Comparison of ENCODE assay signal across 8 cellular contexts in genomic region chr7:27155816-27156507, GRCh38. TPM values are rescaled to one million over a fixed set of nuclear protein-coding genes. Genes with fewer than 3 reads are reported as not detected.
DNase-seq lines count a peak whose midpoint lies in the region; ATAC-seq, FAIRE-seq and TF ChIP-seq lines count a peak whose summit lies in the region.

No MANE protein-coding gene starts in this region.

- no peak for FAIRE-seq in endothelial cell of umbilical vein (lab: Jason Lieb, UNC)

- peaks cover 83% of the 10 kb centered on the region for H3K79me2 ChIP-seq in endothelial cell of umbilical vein (ENCODE audit: control insufficient read depth, insufficient read depth, low read length)

- dilution Hi-C loops in endothelial cell of umbilical vein (cut with MboI; ENCODE audit: extremely low pct_ligation_motif_present, low sequenced_read_pairs), result loop anchor here (25.0 kb wide), 1 partner anchor 969 kb away; no protein-coding TSS in a partner anchor

- no peaks in the 10 kb centered on the region for H3K9me1 ChIP-seq in endothelial cell of umbilical vein (replicated peaks; ENCODE audit: control insufficient read depth, extremely low read depth, insufficient read depth, low read length)

- H3K9me3 ChIP-seq in ES-I3 (ENCODE audit: control insufficient read depth, insufficient read depth, low read length) (peaks cover 3% of the 10 kb centered on the region; the same call in 1 of the 2 replicates), endothelial cell of umbilical vein (replicated peaks; ENCODE audit: control insufficient read depth, insufficient read depth, low read length) (no peaks in the 10 kb centered on the region)

- TF ChIP-seq CTCF in endothelial cell of umbilical vein (IDR thresholded peaks at IDR 0.05; ENCODE audit: extremely low read depth in 1 of 2, insufficient read depth in 1 of 2, low read depth in 1 of 2, low read length in 2 of 2), result no peak

- no peaks in the 10 kb centered on the region for H4K20me1 ChIP-seq in endothelial cell of umbilical vein (replicated peaks; ENCODE audit: control insufficient read depth, extremely low read depth, insufficient read depth, low read length)

- DNase-seq in NCI-H2171 treated with DMSO at 0.1 percent for 48 hours (lab: John Stamatoyannopoulos, UW) (peak; percentile 66), endothelial cell of umbilical vein (ENCODE audit: low read depth, low spot score) (peak; percentile 79), posterior vena cava (ENCODE audit: low spot score) (peak; percentile 83), nucleus accumbens (lab: John Stamatoyannopoulos, UW) (no peak), cerebellar cortex (ENCODE audit: low spot score) (no peak), NCI-H2107 (lab: John Stamatoyannopoulos, UW) (no peak)

- H3K4me2 ChIP-seq in endothelial cell of umbilical vein (ENCODE audit: insufficient read depth, low read length), result peak overlapping the region; percentile 92

- peak; percentile 8 for TF ChIP-seq POLR2A in endothelial cell of umbilical vein (IDR thresholded peaks at IDR 0.05; ENCODE audit: low read depth, low read length)

- peak overlapping the region; percentile 59 to 76 (median 60) for H3K4me3 ChIP-seq in endothelial cell of umbilical vein (replicated peaks in 1 of 3; ENCODE audit: insufficient read depth in 1 of 3, low read depth in 1 of 3, low read length in 3 of 3)

- H3K36me3 ChIP-seq in ES-I3 (ENCODE audit: insufficient read depth, low read length), result no peaks in the 10 kb centered on the region
- H3K36me3 ChIP-seq in endothelial cell of umbilical vein (ENCODE audit: control insufficient read depth in 2 of 2, extremely low read depth in 1 of 2, insufficient read depth in 2 of 2, low read length in 2 of 2), result no peaks in the 10 kb centered on the region

- H3K27ac ChIP-seq in endothelial cell of umbilical vein (ENCODE audit: insufficient read depth, low read depth, low read length), result peak overlapping the region; percentile 96

- CTCF ChIA-PET in endothelial cell of umbilical vein (lab: Charles Lee), result interaction anchor here (0.8 to 4.1 kb wide), 17 partner anchors 11 to 1294 kb away, joined by 3 to 48 read pairs (median 4); partner anchors contain the start of genes HOXA10, HOXA11 and HOXA5

- no peaks in the 10 kb centered on the region for H3K27me3 ChIP-seq in endothelial cell of umbilical vein (ENCODE audit: control insufficient read depth in 2 of 2, insufficient read depth in 2 of 2, low read length in 2 of 2)

- BruUV-seq in endothelial cell of umbilical vein (replicated peaks; lab: Mats Ljungman, UMichigan), result TSS peak; percentile 29

- no peaks in the 10 kb centered on the region for H3K4me1 ChIP-seq in ES-I3 (ENCODE audit: insufficient read depth, low read length)
- H3K4me1 ChIP-seq in endothelial cell of umbilical vein (ENCODE audit: control insufficient read depth, extremely low read depth, insufficient read depth, low read length), result peaks cover 69% of the 10 kb centered on the region

- H3K9ac ChIP-seq in ES-I3 (ENCODE audit: low read depth, low read length) (peak overlapping the region; percentile 43; the same call in 1 of the 2 replicates), endothelial cell of umbilical vein (replicated peaks; ENCODE audit: extremely low read depth, insufficient read depth, low read length) (peak overlapping the region; percentile 78)

- POLR2A ChIA-PET in endothelial cell of umbilical vein (lab: Charles Lee), result interaction anchor here (0.6 to 1.4 kb wide), 2 partner anchors 35 to 956 kb away, joined by 4 to 7 read pairs; no protein-coding TSS in a partner anchor

- ATAC-seq in HG03571 (IDR thresholded peaks at IDR 0.05; ENCODE audit: unreplicated experiment), result no peak

- intact Hi-C loops in endothelial cell of umbilical vein (cut with micrococcal nuclease) (loop anchor here (5.0 kb wide), 1 partner anchor 999 kb away; no protein-coding TSS in a partner anchor), posterior vena cava (cut with DNase I) (loop anchor here in 1 of 2 donors (10.0 kb wide), 1 partner anchor 961 kb away; no protein-coding TSS in a partner anchor)

- H2AFZ ChIP-seq in endothelial cell of umbilical vein (ENCODE audit: low read depth, low read length), result peak overlapping the region; percentile 58

TF ChIP-seq in endothelial cell of umbilical vein, 7 proteins besides CTCF, POLR2A, EP300 and RAD21:
- peak; percentile 16 for TF ChIP-seq POLR2AphosphoS5 (IDR thresholded peaks at IDR 0.05; ENCODE audit: insufficient read depth, low read depth, low read length)
- TF ChIP-seq, protein P1, sequence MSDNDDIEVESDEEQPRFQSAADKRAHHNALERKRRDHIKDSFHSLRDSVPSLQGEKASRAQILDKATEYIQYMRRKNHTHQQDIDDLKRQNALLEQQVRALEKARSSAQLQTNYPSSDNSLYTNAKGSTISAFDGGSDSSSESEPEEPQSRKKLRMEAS (IDR thresholded peaks at IDR 0.05; ENCODE audit: insufficient read depth, insufficient read length), result no peak
TF ChIP-seq in endothelial cell of umbilical vein: peak in this region for 1.

RNA-seq across cellular contexts. Expression of gene HOXA7, which starts 0.5 kb away (rescaled TPM):
- 15.6 and 18.5 TPM in 2 replicates for total RNA-seq in endothelial cell of umbilical vein
- polyA plus RNA-seq in endothelial cell of umbilical vein, result 16.9 and 18.1 TPM in 2 replicates
- polyA plus RNA-seq in endothelial cell of umbilical vein (2011; cell fraction: cytosol; rRNA removed), result 13.0 and 13.8 TPM in 2 replicates
- 5.6 and 8.3 TPM in 2 replicates for polyA plus RNA-seq in endothelial cell of umbilical vein (2011; cell fraction: nucleus; rRNA removed)
- 13.9 and 16.0 TPM in 2 replicates for polyA plus RNA-seq in endothelial cell of umbilical vein (2012)
- polyA minus RNA-seq in endothelial cell of umbilical vein, result 8.6 and 9.4 TPM in 2 replicates
- polyA minus RNA-seq in endothelial cell of umbilical vein (2011; cell fraction: cytosol; rRNA and poly(A)+ RNA removed), result 5.9 TPM
- polyA minus RNA-seq in endothelial cell of umbilical vein (2011; cell fraction: nucleus; rRNA and poly(A)+ RNA removed), result 3.8 and 4.1 TPM in 2 replicates
- total RNA-seq in posterior vena cava, result 1 to 10 TPM; 6.2 to 6.7 TPM

RNA-seq across cellular contexts. Expression of gene HOXA3, which starts 3.6 kb away (rescaled TPM):
- total RNA-seq in endothelial cell of umbilical vein (12.0 and 14.0 TPM in 2 replicates), posterior vena cava (1 to 10 TPM; 7.2 to 9.3 TPM)
- 4.2 and 4.7 TPM in 2 replicates for polyA plus RNA-seq in endothelial cell of umbilical vein
- polyA plus RNA-seq in endothelial cell of umbilical vein (2011; cell fraction: cytosol; rRNA removed), result 1.5 and 2.4 TPM in 2 replicates
- polyA plus RNA-seq in endothelial cell of umbilical vein (2011; cell fraction: nucleus; rRNA removed), result 14.0 and 14.1 TPM in 2 replicates
- 4.6 and 5.6 TPM in 2 replicates for polyA plus RNA-seq in endothelial cell of umbilical vein (2012)
- polyA minus RNA-seq in endothelial cell of umbilical vein, result 1.6 and 2.0 TPM in 2 replicates
- not detected for polyA minus RNA-seq in endothelial cell of umbilical vein (2011; cell fraction: cytosol; rRNA and poly(A)+ RNA removed)
- polyA minus RNA-seq in endothelial cell of umbilical vein (2011; cell fraction: nucleus; rRNA and poly(A)+ RNA removed), result 7.1 and 20.1 TPM in 2 replicates

RNA-seq across cellular contexts. Expression of gene HOXA6, which starts 8.4 kb away (rescaled TPM):
- 17.9 and 20.7 TPM in 2 replicates for total RNA-seq in endothelial cell of umbilical vein
- 7.8 and 10.0 TPM in 2 replicates for polyA plus RNA-seq in endothelial cell of umbilical vein
- polyA plus RNA-seq in endothelial cell of umbilical vein (2011; cell fraction: cytosol; rRNA removed), result 5.0 and 6.7 TPM in 2 replicates
- 15.6 and 19.9 TPM in 2 replicates for polyA plus RNA-seq in endothelial cell of umbilical vein (2011; cell fraction: nucleus; rRNA removed)
- 6.1 and 6.2 TPM in 2 replicates for polyA plus RNA-seq in endothelial cell of umbilical vein (2012)
- polyA minus RNA-seq in endothelial cell of umbilical vein, result 6.1 and 6.7 TPM in 2 replicates
- not detected for polyA minus RNA-seq in endothelial cell of umbilical vein (2011; cell fraction: cytosol; rRNA and poly(A)+ RNA removed)
- 8.4 and 18.0 TPM in 2 replicates for polyA minus RNA-seq in endothelial cell of umbilical vein (2011; cell fraction: nucleus; rRNA and poly(A)+ RNA removed)
- 1 to 10 TPM; 8.6 to 9.1 TPM for total RNA-seq in posterior vena cava

RNA-seq across cellular contexts. Expression of gene HOXA9, which starts 9.4 kb away (rescaled TPM):
- total RNA-seq in endothelial cell of umbilical vein, result 61.6 and 62.9 TPM in 2 replicates
- polyA plus RNA-seq in endothelial cell of umbilical vein, result 47.2 and 84.1 TPM in 2 replicates
- polyA plus RNA-seq in endothelial cell of umbilical vein (2011; cell fraction: cytosol; rRNA removed), result 44.6 and 46.3 TPM in 2 replicates
- 94.3 and 108 TPM in 2 replicates for polyA plus RNA-seq in endothelial cell of umbilical vein (2011; cell fraction: nucleus; rRNA removed)
- polyA plus RNA-seq in endothelial cell of umbilical vein (2012), result 32.3 and 47.7 TPM in 2 replicates
- polyA minus RNA-seq in endothelial cell of umbilical vein, result 8.0 and 11.3 TPM in 2 replicates
- polyA minus RNA-seq in endothelial cell of umbilical vein (2011; cell fraction: cytosol; rRNA and poly(A)+ RNA removed), result not detected
- polyA minus RNA-seq in endothelial cell of umbilical vein (2011; cell fraction: nucleus; rRNA and poly(A)+ RNA removed), result 14.0 and 22.7 TPM in 2 replicates
- total RNA-seq in posterior vena cava, result 1 to 10 TPM; 7.4 TPM

RNA-seq across cellular contexts. Expression of gene HOXA5, which starts 12.5 kb away (rescaled TPM):
- total RNA-seq in endothelial cell of umbilical vein (18.8 and 21.4 TPM in 2 replicates), posterior vena cava (10 to 100 TPM; 11.3 to 17.6 TPM)
- polyA plus RNA-seq in endothelial cell of umbilical vein, result 18.6 and 22.1 TPM in 2 replicates
- polyA plus RNA-seq in endothelial cell of umbilical vein (2011; cell fraction: cytosol; rRNA removed), result 15.7 and 18.5 TPM in 2 replicates
- polyA plus RNA-seq in endothelial cell of umbilical vein (2011; cell fraction: nucleus; rRNA removed), result 29.1 and 32.2 TPM in 2 replicates
- polyA plus RNA-seq in endothelial cell of umbilical vein (2012), result 19.5 and 28.4 TPM in 2 replicates
- polyA minus RNA-seq in endothelial cell of umbilical vein, result 12.0 and 16.8 TPM in 2 replicates
- 1.3 TPM for polyA minus RNA-seq in endothelial cell of umbilical vein (2011; cell fraction: cytosol; rRNA and poly(A)+ RNA removed)
- polyA minus RNA-seq in endothelial cell of umbilical vein (2011; cell fraction: nucleus; rRNA and poly(A)+ RNA removed), result 10.0 and 11.6 TPM in 2 replicates

Comparison
In these comparisons a context has a peak if more than half of its experiments do, and no peak if none do; other contexts are left out.
1. DNase-seq: peak in NCI-H2171 treated with DMSO at 0.1 percent for 48 hours (single experiment), endothelial cell of umbilical vein (single experiment) and posterior vena cava (single experiment); none in nucleus accumbens (0 of 56), cerebellar cortex (single experiment) and NCI-H2107 (single experiment).